In genomic region chr9:131505012-131505411, GRCh38 we compare ENCODE assay signal across 29 cellular contexts. TPM values are rescaled to one million over a fixed set of nuclear protein-coding genes. Genes with fewer than 3 reads are reported as not detected.
DNase-seq lines count a peak whose midpoint lies in the region; ATAC-seq and TF ChIP-seq lines count a peak whose summit lies in the region.
"Had no signal": no experiment of that assay in that cellular context is flagged by ENCODE, and none has a peak within 500 bp of the region (broad histone marks: within the 10 kb centered on the region; RNA-seq: fewer than 3 reads in every experiment).

No MANE protein-coding gene starts in this region.

- intact Hi-C loops in transverse colon (cut with DNase I; ENCODE audit: low total_unique reads): no loop called here

- H3K36me3 Mint-ChIP-seq in activated naive CD8-positive, alpha-beta T cell: peaks cover 7% of the 10 kb centered on the region
- H3K36me3 Mint-ChIP-seq in activated naive CD8-positive, alpha-beta T cell treated with anti-CD3 and anti-CD28 coated beads, Interleukin-2, amount 50 U/mL, for 24 hours (ENCODE audit: low read depth): peaks cover 10% of the 10 kb centered on the region
- H3K36me3 Mint-ChIP-seq in T-cell (peaks cover 19% of the 10 kb centered on the region), progenitor cell of endocrine pancreas (ENCODE audit: insufficient read depth) (peaks cover 10% of the 10 kb centered on the region)
- H3K36me3 Mint-ChIP-seq in effector memory CD8-positive, alpha-beta T cell (ENCODE audit: insufficient read depth): peaks cover 38% of the 10 kb centered on the region

- H3K9me3 Mint-ChIP-seq in activated naive CD8-positive, alpha-beta T cell (ENCODE audit: low read depth): no peaks in the 10 kb centered on the region
- no peaks in the 10 kb centered on the region for H3K9me3 Mint-ChIP-seq in activated naive CD8-positive, alpha-beta T cell treated with anti-CD3 and anti-CD28 coated beads, Interleukin-2, amount 50 U/mL, for 24 hours
- H3K9me3 Mint-ChIP-seq in T-cell: no peaks in the 10 kb centered on the region
- H3K9me3 Mint-ChIP-seq in effector memory CD8-positive, alpha-beta T cell: no peaks in the 10 kb centered on the region
- H3K9me3 Mint-ChIP-seq in progenitor cell of endocrine pancreas (ENCODE audit: low read depth): no peaks in the 10 kb centered on the region
- H3K9me3 Mint-ChIP-seq: IgD-negative memory B cell; stimulated activated naive B cell treated with anti-CD40 and anti-IgM and Interleukin-4, amounts not matched to agents 10 μg/mL and 1 μg/mL and 100 μg/mL, for 72 hours had no signal

- H3K27ac Mint-ChIP-seq in activated naive CD8-positive, alpha-beta T cell: no peak overlapping the region
- H3K27ac Mint-ChIP-seq in activated naive CD8-positive, alpha-beta T cell treated with anti-CD3 and anti-CD28 coated beads, Interleukin-2, amount 50 U/mL, for 24 hours: no peak overlapping the region
- H3K27ac Mint-ChIP-seq in T-cell (no peak overlapping the region), progenitor cell of endocrine pancreas (no peak overlapping the region)
- peak overlapping the region in 1 of 2 donors; percentile 41 for H3K27ac Mint-ChIP-seq in effector memory CD8-positive, alpha-beta T cell

- no peaks in the 10 kb centered on the region for H3K9me3 ChIP-seq in transverse colon
- H3K9me3 ChIP-seq: esophagus squamous epithelium, heart left ventricle, SJSA1, suprapubic skin, uterus had no signal

- peak overlapping the region; percentile 52 for H3K4me3 Mint-ChIP-seq in activated naive CD8-positive, alpha-beta T cell
- H3K4me3 Mint-ChIP-seq in activated naive CD8-positive, alpha-beta T cell treated with anti-CD3 and anti-CD28 coated beads, Interleukin-2, amount 50 U/mL, for 24 hours: no peak overlapping the region
- H3K4me3 Mint-ChIP-seq in T-cell (peak overlapping the region; percentile 21 to 95 (median 50)), progenitor cell of endocrine pancreas (ENCODE audit: low read depth) (peak overlapping the region; percentile 41)
- peak overlapping the region; percentile 49 to 94 for H3K4me3 Mint-ChIP-seq in effector memory CD8-positive, alpha-beta T cell

- no peak for TF ChIP-seq EP300 in transverse colon (IDR thresholded peaks at IDR 0.05; ENCODE audit: low read depth)

- no peaks in the 10 kb centered on the region for H3K27me3 ChIP-seq in transverse colon
- H3K27me3 ChIP-seq: esophagus squamous epithelium, foreskin keratinocyte, heart left ventricle, SJSA1, suprapubic skin, uterus had no signal

- no peak for ATAC-seq in activated naive CD8-positive, alpha-beta T cell treated with anti-CD3 and anti-CD28 coated beads, Interleukin-2, amount 50 U/mL, for 24 hours
- no peak for ATAC-seq in T-cell (replicated peaks in 1 of 4)
- ATAC-seq in effector memory CD8-positive, alpha-beta T cell (replicated peaks): no peak
- ATAC-seq: activated CD8-positive, alpha-beta T cell treated with anti-CD3 and anti-CD28 coated beads, Interleukin-2, amount 10 ng/mL, durations not matched to agents 7 days and 5 days; foreskin keratinocyte; heart left ventricle; left ventricle myocardium superior; stimulated activated naive B cell treated with anti-CD40 and anti-IgM and Interleukin-4, amounts not matched to agents 10 μg/mL and 1 μg/mL and 100 μg/mL, for 72 hours had no signal

- H3K4me3 ChIP-seq in transverse colon: no peak overlapping the region
- H3K4me3 ChIP-seq: esophagus squamous epithelium, SJSA1 had no signal

- H3K27me3 Mint-ChIP-seq in activated naive CD8-positive, alpha-beta T cell: no peaks in the 10 kb centered on the region
- H3K27me3 Mint-ChIP-seq in activated naive CD8-positive, alpha-beta T cell treated with anti-CD3 and anti-CD28 coated beads, Interleukin-2, amount 50 U/mL, for 24 hours: no peaks in the 10 kb centered on the region
- H3K27me3 Mint-ChIP-seq in T-cell: no peaks in the 10 kb centered on the region
- H3K27me3 Mint-ChIP-seq in effector memory CD8-positive, alpha-beta T cell: no peaks in the 10 kb centered on the region
- no peaks in the 10 kb centered on the region for H3K27me3 Mint-ChIP-seq in progenitor cell of endocrine pancreas
- H3K27me3 Mint-ChIP-seq: IgD-negative memory B cell; stimulated activated naive B cell treated with anti-CD40 and anti-IgM and Interleukin-4, amounts not matched to agents 10 μg/mL and 1 μg/mL and 100 μg/mL, for 72 hours had no signal

- CTCF ChIA-PET in T-cell (lab: Charles Lee): interaction anchor here in 1 of 2 donors (0.6 kb wide), 1 partner anchor 13 kb away, joined by 3 read pairs; no protein-coding TSS in a partner anchor

- WGBS in transverse colon (ENCODE audit: low coverage in 1 of 2), 2 donors: 88 to 91% methylated on average over 8 of the region's 8 CpGs

- H3K27ac ChIP-seq in transverse colon: no peak overlapping the region
- H3K27ac ChIP-seq: esophagus squamous epithelium, foreskin keratinocyte, heart left ventricle, SJSA1, suprapubic skin, uterus had no signal

- H3K36me3 ChIP-seq in transverse colon: peaks cover 0 to 3% (median 1%) of the 10 kb centered on the region in 4 donors
- H3K36me3 ChIP-seq: uterus had no signal

- POLR2A ChIA-PET in T-cell (lab: Charles Lee): interaction anchor here (0.6 to 0.7 kb wide), 2 partner anchors 759 to 1440 kb away, joined by 4 to 5 read pairs; no protein-coding TSS in a partner anchor

- H3K4me1 ChIP-seq in transverse colon: peaks cover 9 to 25% (median 16%) of the 10 kb centered on the region in 4 donors
- H3K4me1 ChIP-seq: foreskin keratinocyte, uterus had no signal

- in situ Hi-C loops in transverse colon (cut with MboI; ENCODE audit: low pct_ligation_motif_present in 1 of 4, low pct_unique_long_range_greater_than_20kb in 1 of 4, low sequenced_read_pairs in 3 of 4): no loop called here

- no peak for DNase-seq in activated naive CD8-positive, alpha-beta T cell treated with anti-CD3 and anti-CD28 coated beads, Interleukin-2, amount 50 U/mL, for 24 hours
- DNase-seq in T-cell (no peak), progenitor cell of endocrine pancreas (ENCODE audit: low spot score, unreplicated experiment) (no peak), GF-D8 (lab: John Stamatoyannopoulos, UW) (no peak), transverse colon (no peak)
- no peak for DNase-seq in effector memory CD8-positive, alpha-beta T cell
- no peak for DNase-seq in stimulated activated CD8-positive, alpha-beta memory T cell treated with anti-CD3 and anti-CD28 coated beads, Interleukin-4, amount 100 ng/mL, for 48 hours
- DNase-seq: activated CD8-positive, alpha-beta T cell treated with anti-CD3 and anti-CD28 coated beads, Interleukin-2, amount 10 ng/mL, durations not matched to agents 7 days and 5 days; activated effector memory CD4-positive, alpha-beta T cell treated with Interleukin-2 at 50 U/mL for 16 hours; dermis blood vessel endothelial cell; DMS153; esophagus squamous epithelium; foreskin keratinocyte; heart left ventricle; left ventricle myocardium superior; mesendoderm; NCI-H1092; NCI-H187; NCI-H510A treated with DMSO at 0.1 percent for 48 hours; RPMI8226; stimulated activated naive B cell treated with anti-CD40 and anti-IgM and Interleukin-4, amounts not matched to agents 10 μg/mL and 1 μg/mL and 100 μg/mL, for 72 hours; uterus had no signal

- no peak for TF ChIP-seq CTCF in progenitor cell of endocrine pancreas (IDR thresholded peaks at IDR 0.05; ENCODE audit: unreplicated experiment)
- TF ChIP-seq CTCF in transverse colon (IDR thresholded peaks at IDR 0.05): no peak

- TF ChIP-seq POLR2A in transverse colon (IDR thresholded peaks at IDR 0.05): no peak

- peaks cover 48% of the 10 kb centered on the region for H3K4me1 Mint-ChIP-seq in activated naive CD8-positive, alpha-beta T cell (ENCODE audit: low read depth)
- peaks cover 48% of the 10 kb centered on the region for H3K4me1 Mint-ChIP-seq in activated naive CD8-positive, alpha-beta T cell treated with anti-CD3 and anti-CD28 coated beads, Interleukin-2, amount 50 U/mL, for 24 hours
- peaks cover 39 to 53% (median 45%) of the 10 kb centered on the region in 3 donors for H3K4me1 Mint-ChIP-seq in T-cell
- peaks cover 36 to 37% of the 10 kb centered on the region in 2 donors for H3K4me1 Mint-ChIP-seq in effector memory CD8-positive, alpha-beta T cell (ENCODE audit: low read depth in 2 of 2)
- H3K4me1 Mint-ChIP-seq in progenitor cell of endocrine pancreas (ENCODE audit: low read depth): peaks cover 12% of the 10 kb centered on the region

RNA-seq across cellular contexts. Expression of gene POMT1, which starts 2.3 kb away (rescaled TPM):
- total RNA-seq in T-cell (10 to 100 TPM; 45.3 to 74.4 (median 56.9) TPM), progenitor cell of endocrine pancreas (61.0 and 64.3 TPM in 2 replicates), transverse colon (100 to 1,000 TPM in 1 of 4 donors, 10 to 100 TPM in 3; 37.5 to 178 (median 69.5) TPM)

RNA-seq across cellular contexts. Expression of gene UCK1, which starts 26.1 kb away (rescaled TPM):
- total RNA-seq in T-cell (10 to 100 TPM; 20.0 to 34.7 (median 32.0) TPM), progenitor cell of endocrine pancreas (32.4 and 32.8 TPM in 2 replicates), transverse colon (10 to 100 TPM; 10.5 to 63.6 (median 35.3) TPM)

RNA-seq across cellular contexts. Expression of gene PRRT1B, which starts 40.3 kb away (rescaled TPM):
- not detected for total RNA-seq in T-cell
- total RNA-seq in progenitor cell of endocrine pancreas: 6.7 and 7.1 TPM in 2 replicates
- total RNA-seq in transverse colon: 10 to 100 TPM in 1 of 4 donors, 1 to 10 TPM in 2, not detected in 1; 1.6 to 12.3 (median 5.7) TPM
- total RNA-seq: A673; activated CD8-positive, alpha-beta T cell treated with anti-CD3 and anti-CD28 coated beads, Interleukin-2, amount 10 ng/mL, durations not matched to agents 7 days and 5 days; dermis blood vessel endothelial cell; esophagus squamous epithelium; foreskin keratinocyte; heart left ventricle; left ventricle myocardium superior; myocyte; osteocyte; SJSA1; suprapubic skin; uterus had no signal
